ENCODE assay signal across 21 cellular contexts in genomic region chr19:15113245-15114152, GRCh38. TPM values are rescaled to one million over a fixed set of nuclear protein-coding genes. Genes with fewer than 3 reads are reported as not detected.
A peak's percentile ranks its signal among the peaks of the same experiment; 100 is the strongest.
DNase-seq lines count a peak whose midpoint lies in the region; ATAC-seq, FAIRE-seq and TF ChIP-seq lines count a peak whose summit lies in the region.
"Had no signal": no experiment of that assay in that cellular context is flagged by ENCODE, and none has a peak within 500 bp of the region (broad histone marks: within the 10 kb centered on the region; RNA-seq: fewer than 3 reads in every experiment).

No MANE protein-coding gene starts in this region.

- H3K9me3 Mint-ChIP-seq in H9 (no peaks in the 10 kb centered on the region), astrocyte (ENCODE audit: unreplicated experiment) (no peaks in the 10 kb centered on the region)
- H3K9me3 Mint-ChIP-seq: immature natural killer cell had no signal

- H2AFZ ChIP-seq in ACC112 (ENCODE audit: low read length, unreplicated experiment) (no peak overlapping the region), H9 (ENCODE audit: low read length) (no peak overlapping the region), astrocyte (ENCODE audit: low read depth, low read length) (no peak overlapping the region)

- DNase-seq in H9 (peak; percentile 74), astrocyte (ENCODE audit: low read depth) (no peak), iPS-NIHi7 (ENCODE audit: extremely low spot score) (peak; percentile 55), SIG-M5 (lab: John Stamatoyannopoulos, UW) (no peak), NCI-H146 (lab: John Stamatoyannopoulos, UW) (no peak), HUDEP-2 (lab: John Stamatoyannopoulos, UW; ENCODE audit: unreplicated experiment in 76 of 76) (no peak)
- DNase-seq: activated effector memory CD4-positive, alpha-beta T cell treated with anti-CD3 and anti-CD28 coated beads, Interleukin-2, amount 50 U/mL, for 16 hours; immature natural killer cell; lower lobe of right lung; NCI-H1694; pancreas; SJCRH30 had no signal

- H3K23ac ChIP-seq in H9 (ENCODE audit: insufficient read length, low read depth, low read length): no peak overlapping the region

- H2BK120ac ChIP-seq in H9 (ENCODE audit: low read depth, low read length, poor library complexity, severe bottlenecking): no peak overlapping the region

- no peak overlapping the region for H3T11ph ChIP-seq in H9 (ENCODE audit: low read length)

- H3K4me2 ChIP-seq in H9 (ENCODE audit: insufficient read depth, insufficient read length, low read length): no peak overlapping the region
- no peak overlapping the region for H3K4me2 ChIP-seq in astrocyte (ENCODE audit: low read length)
- H3K4me2 ChIP-seq: smooth muscle cell had no signal

- no peak overlapping the region for H3K18ac ChIP-seq in H9 (ENCODE audit: insufficient read length, low read depth, low read length)

- H3K27me3 ChIP-seq in ACC112 (ENCODE audit: insufficient read depth, low read length): no peaks in the 10 kb centered on the region
- no peaks in the 10 kb centered on the region for H3K27me3 ChIP-seq in H9 (ENCODE audit: insufficient read depth, low read length)
- no peaks in the 10 kb centered on the region for H3K27me3 ChIP-seq in astrocyte (ENCODE audit: insufficient read depth, low read length)
- H3K27me3 ChIP-seq: pancreas, SJCRH30 had no signal

- H3K36me3 ChIP-seq in ACC112 (ENCODE audit: insufficient read depth, low read length): peaks cover 15% of the 10 kb centered on the region; the same call in 1 of the 2 replicates
- H3K36me3 ChIP-seq in astrocyte (ENCODE audit: insufficient read depth, low read length): peaks cover 34% of the 10 kb centered on the region

- no peak overlapping the region for H2BK15ac ChIP-seq in H9 (ENCODE audit: low read depth, low read length)

- FAIRE-seq in astrocyte (lab: Jason Lieb, UNC): no peak
- FAIRE-seq: colon, pancreas had no signal

- no peak overlapping the region for H2BK20ac ChIP-seq in H9 (ENCODE audit: low read depth, low read length, poor library complexity, severe bottlenecking)

- no peaks in the 10 kb centered on the region for H4K20me1 ChIP-seq in H9 (ENCODE audit: control insufficient read depth, insufficient read depth, insufficient read length)
- H4K20me1 ChIP-seq in astrocyte (ENCODE audit: insufficient read depth, low read length): peaks cover 48% of the 10 kb centered on the region

- no peak overlapping the region for H4K91ac ChIP-seq in H9 (ENCODE audit: insufficient read length, low read depth, low read length)

- peaks cover 17% of the 10 kb centered on the region for H3K4me1 ChIP-seq in ACC112 (ENCODE audit: control insufficient read depth, insufficient read depth, low read length, unreplicated experiment)
- no peaks in the 10 kb centered on the region for H3K4me1 ChIP-seq in H9 (ENCODE audit: insufficient read depth, low read length)
- peaks cover 5% of the 10 kb centered on the region for H3K4me1 ChIP-seq in astrocyte (ENCODE audit: insufficient read depth, low read length)
- H3K4me1 ChIP-seq: pancreas, SJCRH30 had no signal

- H3K79me1 ChIP-seq in H9 (ENCODE audit: insufficient read depth, low read depth, low read length, poor library complexity, severe bottlenecking): no peaks in the 10 kb centered on the region

- no peak overlapping the region for H3K14ac ChIP-seq in H9 (ENCODE audit: insufficient read depth, low read length)

- H3K4me1 Mint-ChIP-seq in H9 (peaks cover 2% of the 10 kb centered on the region in 2 experiments), astrocyte (ENCODE audit: low read depth, unreplicated experiment) (peaks cover 5% of the 10 kb centered on the region)
- H3K4me1 Mint-ChIP-seq: immature natural killer cell had no signal

- H3K79me2 ChIP-seq in ACC112 (ENCODE audit: control insufficient read depth, insufficient read depth, low read length, unreplicated experiment): peaks cover 7% of the 10 kb centered on the region
- H3K79me2 ChIP-seq in H9 (ENCODE audit: insufficient read depth, low read length): no peaks in the 10 kb centered on the region
- H3K79me2 ChIP-seq in astrocyte (ENCODE audit: insufficient read depth, low read length): peaks cover 28% of the 10 kb centered on the region

- TF ChIP-seq CTCF in H9 (conservative IDR thresholded peaks at IDR 0.05) (no peak), astrocyte (IDR thresholded peaks at IDR 0.05; ENCODE audit: insufficient read depth, low read depth, low read length) (no peak)

- H2BK12ac ChIP-seq in H9 (ENCODE audit: insufficient read length, low read depth, low read length): no peak overlapping the region

- 0 out of 7 replicates have a peak overlapping the region, but pooled peaks of 1 of the 3 experiments have one; percentile 44 for H3K27ac Mint-ChIP-seq in H9
- no peak overlapping the region for H3K27ac Mint-ChIP-seq in astrocyte (ENCODE audit: unreplicated experiment)

- no peak overlapping the region for H4K5ac ChIP-seq in H9 (ENCODE audit: insufficient read length, low read depth, low read length)

- H3K4me3 ChIP-seq in ACC112 (ENCODE audit: low read depth, low read length) (no peak overlapping the region), astrocyte (ENCODE audit: insufficient read depth, low read depth, low read length) (no peak overlapping the region)
- H3K4me3 ChIP-seq: lower lobe of right lung, pancreas, SJCRH30, smooth muscle cell had no signal

- H3K27ac ChIP-seq in ACC112 (ENCODE audit: low read depth, low read length): peak overlapping the region; percentile 62; the same call in 1 of the 2 replicates
- H3K27ac ChIP-seq in H9 (ENCODE audit: insufficient read length, low read depth, low read length): no peak overlapping the region
- H3K27ac ChIP-seq in astrocyte (ENCODE audit: low read depth, low read length): peak overlapping the region; percentile 47
- H3K27ac ChIP-seq: epithelial cell of prostate, lower lobe of right lung, pancreas, SJCRH30 had no signal

- H3K9me3 ChIP-seq in H9 (ENCODE audit: control insufficient read depth, low read depth, low read length) (no peaks in the 10 kb centered on the region), astrocyte (ENCODE audit: insufficient read depth, low read depth, low read length) (no peaks in the 10 kb centered on the region)
- H3K9me3 ChIP-seq: lower lobe of right lung, pancreas, SJCRH30 had no signal

- no peak overlapping the region for H3K4ac ChIP-seq in H9 (ENCODE audit: low read depth, low read length)

- no peak overlapping the region for H2AK5ac ChIP-seq in H9 (ENCODE audit: insufficient read length, low read length)

- H3K56ac ChIP-seq in H9 (ENCODE audit: insufficient read length, low read depth, low read length): no peak overlapping the region

- H3K36me3 Mint-ChIP-seq in H9 (ENCODE audit: insufficient read depth in 1 of 3, low read depth in 3 of 3) (peaks cover 35 to 83% (median 68%) of the 10 kb centered on the region in 3 experiments; a peak in 6 of 7 replicates), astrocyte (ENCODE audit: low read depth, unreplicated experiment) (peaks cover 20% of the 10 kb centered on the region)

- no peaks in the 10 kb centered on the region for H3K23me2 ChIP-seq in H9 (ENCODE audit: insufficient read length, low read depth, low read length, poor library complexity, severe bottlenecking)

- H2BK5ac ChIP-seq in H9 (ENCODE audit: insufficient read length, low read length): no peak overlapping the region

- no CpG with 5 or more reads among the region's 58 CpGs for WGBS in H9 (ENCODE audit: extremely low coverage, insufficient read length, low lambda C conversion rate)

- no peak overlapping the region for H4K8ac ChIP-seq in H9 (replicated peaks; ENCODE audit: insufficient read length, low read depth, low read length)

- H3K9ac ChIP-seq in H9 (ENCODE audit: extremely low read depth, insufficient read length, low read length) (no peak overlapping the region), astrocyte (ENCODE audit: low read length) (no peak overlapping the region)

- H3K4me3 Mint-ChIP-seq in H9 (no peak overlapping the region), astrocyte (ENCODE audit: unreplicated experiment) (no peak overlapping the region)
- H3K4me3 Mint-ChIP-seq: immature natural killer cell had no signal

- ATAC-seq in GM19463 (IDR thresholded peaks at IDR 0.05; ENCODE audit: unreplicated experiment): no peak
- ATAC-seq: lower lobe of right lung had no signal

- H3K27me3 Mint-ChIP-seq in H9 (ENCODE audit: low read depth) (peaks cover 1% of the 10 kb centered on the region; the same call in 1 of the 2 replicates), astrocyte (ENCODE audit: low read depth, unreplicated experiment) (no peaks in the 10 kb centered on the region)

RNA-seq across cellular contexts. Expression of gene SYDE1, which starts 6.3 kb away (rescaled TPM):
- total RNA-seq in H9 (2021) (19.3 and 21.4 TPM in 2 replicates), astrocyte (40.6 and 46.6 TPM in 2 replicates)

RNA-seq across cellular contexts. Expression of gene OR1I1, which starts 31.5 kb away (rescaled TPM):
- total RNA-seq in H9 (2021): not detected in 2 replicates
- total RNA-seq in astrocyte: not detected in 2 replicates
- total RNA-seq: G401; H4; lower lobe of right lung; pancreas; SJCRH30; smooth muscle cell; T-helper 2 cell treated with Interferon-gamma antibody and Interleukin-4, amounts not matched to agents 100 ng/mL and 5 ng/mL, for 36 hours; temporal lobe had no signal

Comparison
In these comparisons a context has a peak if more than half of its experiments do, and no peak if none do; other contexts are left out.
1. DNase-seq: peak in H9 (single experiment) and iPS-NIHi7 (single experiment); none in astrocyte (single experiment), SIG-M5 (single experiment), NCI-H146 (single experiment) and HUDEP-2 (0 of 76).